22 cellular contexts compared by ENCODE assay signal in the genomic region with DNA sequence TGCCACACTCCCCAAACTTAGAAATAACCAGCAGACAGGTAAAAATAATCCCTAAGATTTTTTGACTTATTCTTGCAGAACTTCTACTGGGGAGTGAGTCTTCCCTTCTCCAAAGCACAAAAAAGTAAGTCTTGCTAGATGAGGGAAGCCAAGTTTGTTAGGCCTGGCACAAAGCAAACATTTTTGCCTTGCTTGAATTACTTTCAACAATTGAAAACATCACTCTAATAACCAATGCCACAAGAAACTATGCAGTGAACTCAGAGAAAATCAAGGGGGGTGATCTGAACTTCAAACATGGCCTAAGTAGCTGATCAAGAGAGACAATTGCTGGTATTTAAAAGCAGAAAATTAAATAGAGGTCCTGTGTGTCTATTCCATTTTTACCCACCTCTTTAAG.
"Had no signal": no experiment of that assay in that cellular context is flagged by ENCODE, and none has a peak within 500 bp of the region (broad histone marks: within the 10 kb centered on the region; RNA-seq: fewer than 3 reads in every experiment).

No MANE protein-coding gene starts in this region.

- H3K4me1 ChIP-seq: gastrocnemius medialis, pancreas, right lobe of liver, transverse colon, upper lobe of right lung, uterus had no signal

- DNase-seq: cortex of kidney; dorsolateral prefrontal cortex; effector CD4-positive, alpha-beta T cell; gastrocnemius medialis; head of caudate nucleus; mucosa of descending colon; naive B cell; pancreas; right lobe of liver; small intestine; stimulated activated CD4-positive, alpha-beta T cell treated with anti-CD3 and anti-CD28 coated beads, Interleukin-15, amount 100 ng/mL, for 24 hours; stimulated activated CD4-positive, alpha-beta T cell treated with anti-CD3 and anti-CD28 coated beads, Interleukin-2, amount 100 ng/mL, for 48 hours; stimulated activated naive B cell treated with anti-CD40 and anti-IgM and Interleukin-4, amounts not matched to agents 10 μg/mL and 1 μg/mL and 100 μg/mL, for 72 hours; transverse colon; upper lobe of right lung; uterus had no signal

- H3K36me3 ChIP-seq: gastrocnemius medialis, neutrophil, pancreas, right lobe of liver, thoracic aorta, transverse colon, upper lobe of right lung, uterus had no signal

- H3K27ac ChIP-seq: dorsolateral prefrontal cortex, gastrocnemius medialis, neutrophil, pancreas, right lobe of liver, thoracic aorta, transverse colon, upper lobe of right lung, uterus had no signal

- H3K27me3 ChIP-seq: dorsolateral prefrontal cortex, gastrocnemius medialis, neutrophil, pancreas, right lobe of liver, transverse colon, upper lobe of right lung, uterus had no signal

- ATAC-seq: esophagus mucosa; gastrocnemius medialis; left lobe of liver; mucosa of descending colon; natural killer cell treated with Interleukin-12 subunit alpha and Interleukin-12 subunit beta and Interleukin-15 and Interleukin-18, amount 100 ng/mL, for 72 hours; pancreas; right lobe of liver; stimulated activated naive B cell treated with anti-CD40 and anti-IgM and Interleukin-4, amounts not matched to agents 10 μg/mL and 1 μg/mL and 100 μg/mL, for 72 hours; upper lobe of right lung had no signal

- H3K9me3 ChIP-seq: gastrocnemius medialis, mucosa of descending colon, neutrophil, pancreas, right lobe of liver, thoracic aorta, transverse colon, upper lobe of right lung, uterus had no signal

- H3K4me3 ChIP-seq: dorsolateral prefrontal cortex, gastrocnemius medialis, lung, mucosa of descending colon, pancreas, right lobe of liver, thoracic aorta, transverse colon, upper lobe of right lung, uterus had no signal
